Comparison of ENCODE assay signal across 1 cellular context in the genomic region with DNA sequence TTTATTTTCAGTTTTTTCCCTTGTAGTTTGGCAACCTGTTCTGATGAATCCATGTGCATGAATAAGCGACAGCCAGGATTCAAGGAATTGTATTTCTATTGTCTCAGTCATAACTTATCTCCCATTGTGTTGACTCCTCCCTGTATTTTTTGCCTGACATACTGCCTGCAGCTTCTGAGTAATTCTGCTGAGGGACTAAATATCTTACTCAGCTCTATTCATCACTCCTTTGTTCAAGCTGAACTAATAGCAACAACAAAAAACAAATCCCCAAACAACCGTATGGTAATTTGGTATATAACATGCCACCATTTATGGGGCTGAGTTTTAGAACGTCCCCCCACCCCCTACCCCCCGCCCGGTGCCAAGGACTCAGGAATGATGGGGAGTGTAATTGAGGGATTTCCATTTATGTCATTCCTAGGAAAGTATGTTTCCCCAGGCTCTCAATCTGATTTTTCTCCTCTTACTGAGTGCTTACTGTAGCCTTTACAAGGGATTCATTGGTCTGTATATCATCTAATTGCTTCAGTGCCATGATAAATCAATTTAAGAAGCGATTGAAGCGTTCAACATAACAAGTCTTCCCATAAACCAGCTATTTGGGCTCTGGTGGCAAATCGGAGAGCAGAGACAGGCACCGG.
TF ChIP-seq lines count a peak whose summit lies in the region.

No MANE protein-coding gene starts in this region.

TF ChIP-seq in K562, 482 proteins besides CTCF, POLR2A, EP300 and RAD21:
- TF ChIP-seq, protein P1, sequence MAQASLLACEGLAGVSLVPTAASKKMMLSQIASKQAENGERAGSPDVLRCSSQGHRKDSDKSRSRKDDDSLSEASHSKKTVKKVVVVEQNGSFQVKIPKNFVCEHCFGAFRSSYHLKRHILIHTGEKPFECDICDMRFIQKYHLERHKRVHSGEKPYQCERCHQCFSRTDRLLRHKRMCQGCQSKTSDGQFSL (CRISPR knock-in tag; IDR thresholded peaks at IDR 0.05): no peak
- TF ChIP-seq, protein P1 (tag; IDR thresholded peaks at IDR 0.05): no peak
- TF ChIP-seq ZNF12 (CRISPR knock-in tag; IDR thresholded peaks at IDR 0.05): no peak
- TF ChIP-seq JUND (IDR thresholded peaks at IDR 0.05; ENCODE audit: borderline replicate concordance, low read depth, low read length): no peak
- TF ChIP-seq JUND (tag; IDR thresholded peaks at IDR 0.05; ENCODE audit: borderline replicate concordance, low read depth, low read length): no peak
- TF ChIP-seq ZNF311 (CRISPR knock-in tag; IDR thresholded peaks at IDR 0.05): no peak
- TF ChIP-seq, protein P2, sequence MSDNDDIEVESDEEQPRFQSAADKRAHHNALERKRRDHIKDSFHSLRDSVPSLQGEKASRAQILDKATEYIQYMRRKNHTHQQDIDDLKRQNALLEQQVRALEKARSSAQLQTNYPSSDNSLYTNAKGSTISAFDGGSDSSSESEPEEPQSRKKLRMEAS (CRISPR knock-in tag; IDR thresholded peaks at IDR 0.05): no peak
- TF ChIP-seq FOSL1 (tag; conservative IDR thresholded peaks at IDR 0.05): 0 out of 2 replicates have a peak, but pooled peaks have one; percentile 27
- TF ChIP-seq, protein P3, sequence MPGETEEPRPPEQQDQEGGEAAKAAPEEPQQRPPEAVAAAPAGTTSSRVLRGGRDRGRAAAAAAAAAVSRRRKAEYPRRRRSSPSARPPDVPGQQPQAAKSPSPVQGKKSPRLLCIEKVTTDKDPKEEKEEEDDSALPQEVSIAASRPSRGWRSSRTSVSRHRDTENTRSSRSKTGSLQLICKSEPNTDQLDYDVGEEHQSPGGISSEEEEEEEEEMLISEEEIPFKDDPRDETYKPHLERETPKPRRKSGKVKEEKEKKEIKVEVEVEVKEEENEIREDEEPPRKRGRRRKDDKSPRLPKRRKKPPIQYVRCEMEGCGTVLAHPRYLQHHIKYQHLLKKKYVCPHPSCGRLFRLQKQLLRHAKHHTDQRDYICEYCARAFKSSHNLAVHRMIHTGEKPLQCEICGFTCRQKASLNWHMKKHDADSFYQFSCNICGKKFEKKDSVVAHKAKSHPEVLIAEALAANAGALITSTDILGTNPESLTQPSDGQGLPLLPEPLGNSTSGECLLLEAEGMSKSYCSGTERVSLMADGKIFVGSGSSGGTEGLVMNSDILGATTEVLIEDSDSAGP (CRISPR knock-in tag; IDR thresholded peaks at IDR 0.05): no peak
- no peak for TF ChIP-seq BCL6 (CRISPR knock-in tag; IDR thresholded peaks at IDR 0.05)
- TF ChIP-seq, protein P4, sequence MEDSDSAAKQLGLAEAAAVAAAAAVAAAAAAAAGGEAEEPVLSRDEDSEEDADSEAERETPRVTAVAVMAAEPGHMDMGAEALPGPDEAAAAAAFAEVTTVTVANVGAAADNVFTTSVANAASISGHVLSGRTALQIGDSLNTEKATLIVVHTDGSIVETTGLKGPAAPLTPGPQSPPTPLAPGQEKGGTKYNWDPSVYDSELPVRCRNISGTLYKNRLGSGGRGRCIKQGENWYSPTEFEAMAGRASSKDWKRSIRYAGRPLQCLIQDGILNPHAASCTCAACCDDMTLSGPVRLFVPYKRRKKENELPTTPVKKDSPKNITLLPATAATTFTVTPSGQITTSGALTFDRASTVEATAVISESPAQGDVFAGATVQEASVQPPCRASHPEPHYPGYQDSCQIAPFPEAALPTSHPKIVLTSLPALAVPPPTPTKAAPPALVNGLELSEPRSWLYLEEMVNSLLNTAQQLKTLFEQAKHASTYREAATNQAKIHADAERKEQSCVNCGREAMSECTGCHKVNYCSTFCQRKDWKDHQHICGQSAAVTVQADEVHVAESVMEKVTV (CRISPR knock-in tag; IDR thresholded peaks at IDR 0.05): no peak
- TF ChIP-seq ZNF408 (CRISPR knock-in tag; IDR thresholded peaks at IDR 0.05; ENCODE audit: low read depth): no peak
- TF ChIP-seq ZNF316 (IDR thresholded peaks at IDR 0.05): peak; percentile 74
- TF ChIP-seq, protein P5, sequence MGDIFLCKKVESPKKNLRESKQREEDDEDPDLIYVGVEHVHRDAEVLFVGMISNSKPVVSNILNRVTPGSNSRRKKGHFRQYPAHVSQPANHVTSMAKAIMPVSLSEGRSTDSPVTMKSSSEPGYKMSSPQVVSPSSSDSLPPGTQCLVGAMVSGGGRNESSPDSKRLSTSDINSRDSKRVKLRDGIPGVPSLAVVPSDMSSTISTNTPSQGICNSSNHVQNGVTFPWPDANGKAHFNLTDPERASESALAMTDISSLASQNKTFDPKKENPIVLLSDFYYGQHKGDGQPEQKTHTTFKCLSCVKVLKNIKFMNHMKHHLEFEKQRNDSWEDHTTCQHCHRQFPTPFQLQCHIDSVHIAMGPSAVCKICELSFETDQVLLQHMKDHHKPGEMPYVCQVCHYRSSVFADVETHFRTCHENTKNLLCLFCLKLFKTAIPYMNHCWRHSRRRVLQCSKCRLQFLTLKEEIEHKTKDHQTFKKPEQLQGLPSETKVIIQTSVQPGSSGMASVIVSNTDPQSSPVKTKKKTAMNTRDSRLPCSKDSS (IDR thresholded peaks at IDR 0.05; ENCODE audit: low read depth, partially characterized antibody): no peak
- no peak for TF ChIP-seq CBX2 (IDR thresholded peaks at IDR 0.05; ENCODE audit: insufficient read depth, low read length, poor library complexity, severe bottlenecking)
- TF ChIP-seq C11orf30 (IDR thresholded peaks at IDR 0.05; ENCODE audit: low read depth): peak; percentile 77
- peak; percentile 46 for TF ChIP-seq MAFG (tag; conservative IDR thresholded peaks at IDR 0.05)
- peak; percentile 50; the same call in 1 of the 2 replicates for TF ChIP-seq SOX6 (IDR thresholded peaks at IDR 0.05)
TF ChIP-seq in K562: peak in this region for 5.
